ENCODE assay signal across 1 cellular context in genomic region chr6:27295301-27296079, GRCh38.
TF ChIP-seq lines count a peak whose summit lies in the region.

No MANE protein-coding gene starts in this region.

TF ChIP-seq in K562, 482 proteins besides CTCF, POLR2A, EP300 and RAD21 (continued from another document and continues in another):
- peak; percentile 52; the same call in 1 of the 2 replicates for TF ChIP-seq SIN3B (IDR thresholded peaks at IDR 0.05; ENCODE audit: low read depth)
- peak; percentile 44 for TF ChIP-seq PHF20 (IDR thresholded peaks at IDR 0.05; ENCODE audit: partially characterized antibody)
- no peak for TF ChIP-seq TCFL5 (CRISPR knock-in tag; conservative IDR thresholded peaks at IDR 0.05)
- TF ChIP-seq SAFB2 (IDR thresholded peaks at IDR 0.05; ENCODE audit: borderline replicate concordance, low read depth, low read length, severe bottlenecking), result no peak
- 0 out of 2 replicates have a peak, but pooled peaks have one; percentile 2 for TF ChIP-seq CHCHD3 (CRISPR knock-in tag; IDR thresholded peaks at IDR 0.05)
- TF ChIP-seq GTF2A2 (tag; IDR thresholded peaks at IDR 0.05), result no peak
- TF ChIP-seq HMG20A (CRISPR knock-in tag; conservative IDR thresholded peaks at IDR 0.05), result 0 out of 2 replicates have a peak, but pooled peaks have one; percentile 6
- peak; percentile 36; the same call in 1 of the 2 replicates for TF ChIP-seq RFX5 (IDR thresholded peaks at IDR 0.05; ENCODE audit: low read depth, low read length)
- TF ChIP-seq, protein P1, sequence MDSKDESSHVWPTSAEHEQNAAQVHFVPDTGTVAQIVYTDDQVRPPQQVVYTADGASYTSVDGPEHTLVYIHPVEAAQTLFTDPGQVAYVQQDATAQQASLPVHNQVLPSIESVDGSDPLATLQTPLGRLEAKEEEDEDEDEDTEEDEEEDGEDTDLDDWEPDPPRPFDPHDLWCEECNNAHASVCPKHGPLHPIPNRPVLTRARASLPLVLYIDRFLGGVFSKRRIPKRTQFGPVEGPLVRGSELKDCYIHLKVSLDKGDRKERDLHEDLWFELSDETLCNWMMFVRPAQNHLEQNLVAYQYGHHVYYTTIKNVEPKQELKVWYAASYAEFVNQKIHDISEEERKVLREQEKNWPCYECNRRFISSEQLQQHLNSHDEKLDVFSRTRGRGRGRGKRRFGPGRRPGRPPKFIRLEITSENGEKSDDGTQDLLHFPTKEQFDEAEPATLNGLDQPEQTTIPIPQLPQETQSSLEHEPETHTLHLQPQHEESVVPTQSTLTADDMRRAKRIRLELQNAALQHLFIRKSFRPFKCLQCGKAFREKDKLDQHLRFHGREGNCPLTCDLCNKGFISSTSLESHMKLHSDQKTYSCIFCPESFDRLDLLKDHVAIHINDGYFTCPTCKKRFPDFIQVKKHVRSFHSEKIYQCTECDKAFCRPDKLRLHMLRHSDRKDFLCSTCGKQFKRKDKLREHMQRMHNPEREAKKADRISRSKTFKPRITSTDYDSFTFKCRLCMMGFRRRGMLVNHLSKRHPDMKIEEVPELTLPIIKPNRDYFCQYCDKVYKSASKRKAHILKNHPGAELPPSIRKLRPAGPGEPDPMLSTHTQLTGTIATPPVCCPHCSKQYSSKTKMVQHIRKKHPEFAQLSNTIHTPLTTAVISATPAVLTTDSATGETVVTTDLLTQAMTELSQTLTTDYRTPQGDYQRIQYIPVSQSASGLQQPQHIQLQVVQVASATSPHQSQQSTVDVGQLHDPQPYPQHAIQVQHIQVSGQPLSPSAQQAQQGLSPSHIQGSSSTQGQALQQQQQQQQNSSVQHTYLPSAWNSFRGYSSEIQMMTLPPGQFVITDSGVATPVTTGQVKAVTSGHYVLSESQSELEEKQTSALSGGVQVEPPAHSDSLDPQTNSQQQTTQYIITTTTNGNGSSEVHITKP (IDR thresholded peaks at IDR 0.05; ENCODE audit: partially characterized antibody), result no peak
- no peak for TF ChIP-seq RERE (CRISPR knock-in tag; IDR thresholded peaks at IDR 0.05; ENCODE audit: borderline replicate concordance)
- TF ChIP-seq FOXJ3 (CRISPR knock-in tag; IDR thresholded peaks at IDR 0.05), result no peak
- TF ChIP-seq PHB2 (IDR thresholded peaks at IDR 0.05; ENCODE audit: low read depth), result 0 out of 2 replicates have a peak, but pooled peaks have one; percentile 8
- no peak for TF ChIP-seq USF1 (CRISPR knock-in tag; IDR thresholded peaks at IDR 0.05)
- no peak for TF ChIP-seq ATF1 (CRISPR knock-in tag; IDR thresholded peaks at IDR 0.05)
- peak; percentile 71 for TF ChIP-seq ATF1 (tag; IDR thresholded peaks at IDR 0.05)
- TF ChIP-seq CBX8 (IDR thresholded peaks at IDR 0.05; ENCODE audit: borderline replicate concordance, extremely low read depth, low read depth, low read length, poor library complexity, severe bottlenecking), result no peak
- TF ChIP-seq ZNF408 (CRISPR knock-in tag; IDR thresholded peaks at IDR 0.05; ENCODE audit: low read depth), result no peak
- TF ChIP-seq ATF7 (IDR thresholded peaks at IDR 0.05), result peak; percentile 64; the same call in 1 of the 2 replicates
- TF ChIP-seq, protein P2, sequence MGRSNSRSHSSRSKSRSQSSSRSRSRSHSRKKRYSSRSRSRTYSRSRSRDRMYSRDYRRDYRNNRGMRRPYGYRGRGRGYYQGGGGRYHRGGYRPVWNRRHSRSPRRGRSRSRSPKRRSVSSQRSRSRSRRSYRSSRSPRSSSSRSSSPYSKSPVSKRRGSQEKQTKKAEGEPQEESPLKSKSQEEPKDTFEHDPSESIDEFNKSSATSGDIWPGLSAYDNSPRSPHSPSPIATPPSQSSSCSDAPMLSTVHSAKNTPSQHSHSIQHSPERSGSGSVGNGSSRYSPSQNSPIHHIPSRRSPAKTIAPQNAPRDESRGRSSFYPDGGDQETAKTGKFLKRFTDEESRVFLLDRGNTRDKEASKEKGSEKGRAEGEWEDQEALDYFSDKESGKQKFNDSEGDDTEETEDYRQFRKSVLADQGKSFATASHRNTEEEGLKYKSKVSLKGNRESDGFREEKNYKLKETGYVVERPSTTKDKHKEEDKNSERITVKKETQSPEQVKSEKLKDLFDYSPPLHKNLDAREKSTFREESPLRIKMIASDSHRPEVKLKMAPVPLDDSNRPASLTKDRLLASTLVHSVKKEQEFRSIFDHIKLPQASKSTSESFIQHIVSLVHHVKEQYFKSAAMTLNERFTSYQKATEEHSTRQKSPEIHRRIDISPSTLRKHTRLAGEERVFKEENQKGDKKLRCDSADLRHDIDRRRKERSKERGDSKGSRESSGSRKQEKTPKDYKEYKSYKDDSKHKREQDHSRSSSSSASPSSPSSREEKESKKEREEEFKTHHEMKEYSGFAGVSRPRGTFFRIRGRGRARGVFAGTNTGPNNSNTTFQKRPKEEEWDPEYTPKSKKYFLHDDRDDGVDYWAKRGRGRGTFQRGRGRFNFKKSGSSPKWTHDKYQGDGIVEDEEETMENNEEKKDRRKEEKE (IDR thresholded peaks at IDR 0.05; ENCODE audit: borderline replicate concordance in 1 of 2, control insufficient read depth in 1 of 2, low read depth in 2 of 2, low read length in 1 of 2), result peak in 1 of 2 experiments; percentile 80; a peak in 1 of 4 replicates
- TF ChIP-seq FOS (IDR thresholded peaks at IDR 0.05; ENCODE audit: extremely low read depth, insufficient read length), result no peak
- TF ChIP-seq, protein P3, sequence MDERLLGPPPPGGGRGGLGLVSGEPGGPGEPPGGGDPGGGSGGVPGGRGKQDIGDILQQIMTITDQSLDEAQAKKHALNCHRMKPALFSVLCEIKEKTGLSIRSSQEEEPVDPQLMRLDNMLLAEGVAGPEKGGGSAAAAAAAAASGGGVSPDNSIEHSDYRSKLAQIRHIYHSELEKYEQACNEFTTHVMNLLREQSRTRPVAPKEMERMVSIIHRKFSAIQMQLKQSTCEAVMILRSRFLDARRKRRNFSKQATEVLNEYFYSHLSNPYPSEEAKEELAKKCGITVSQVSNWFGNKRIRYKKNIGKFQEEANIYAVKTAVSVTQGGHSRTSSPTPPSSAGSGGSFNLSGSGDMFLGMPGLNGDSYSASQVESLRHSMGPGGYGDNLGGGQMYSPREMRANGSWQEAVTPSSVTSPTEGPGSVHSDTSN (CRISPR knock-in tag; IDR thresholded peaks at IDR 0.05; ENCODE audit: low read depth), result no peak
- TF ChIP-seq, protein P3 (tag; conservative IDR thresholded peaks at IDR 0.05; ENCODE audit: low read depth), result 0 out of 2 replicates have a peak, but pooled peaks have one; percentile 17
- no peak for TF ChIP-seq ZNF436 (CRISPR knock-in tag; IDR thresholded peaks at IDR 0.05)
- TF ChIP-seq YY1 (IDR thresholded peaks at IDR 0.05; ENCODE audit: borderline replicate concordance in 1 of 3, control insufficient read depth in 1 of 3, extremely low read depth in 1 of 3, insufficient read depth in 3 of 3, insufficient read length in 1 of 3, insufficient replicate concordance in 2 of 3, low read depth in 1 of 3, low read length in 2 of 3), result peak in 1 of 3 experiments; percentile 29
- no peak for TF ChIP-seq ZNF134 (CRISPR knock-in tag; conservative IDR thresholded peaks at IDR 0.05)
- no peak for TF ChIP-seq ZBTB26 (CRISPR knock-in tag; IDR thresholded peaks at IDR 0.05)
- peak; percentile 62 for TF ChIP-seq CTBP1 (IDR thresholded peaks at IDR 0.05; ENCODE audit: borderline replicate concordance)
- peak; percentile 40; the same call in 1 of the 2 replicates for TF ChIP-seq CREM (IDR thresholded peaks at IDR 0.05; ENCODE audit: low read depth)
- 0 out of 2 replicates have a peak, but pooled peaks have one; percentile 7 for TF ChIP-seq ZC3H8 (IDR thresholded peaks at IDR 0.05)
- TF ChIP-seq, protein P4, sequence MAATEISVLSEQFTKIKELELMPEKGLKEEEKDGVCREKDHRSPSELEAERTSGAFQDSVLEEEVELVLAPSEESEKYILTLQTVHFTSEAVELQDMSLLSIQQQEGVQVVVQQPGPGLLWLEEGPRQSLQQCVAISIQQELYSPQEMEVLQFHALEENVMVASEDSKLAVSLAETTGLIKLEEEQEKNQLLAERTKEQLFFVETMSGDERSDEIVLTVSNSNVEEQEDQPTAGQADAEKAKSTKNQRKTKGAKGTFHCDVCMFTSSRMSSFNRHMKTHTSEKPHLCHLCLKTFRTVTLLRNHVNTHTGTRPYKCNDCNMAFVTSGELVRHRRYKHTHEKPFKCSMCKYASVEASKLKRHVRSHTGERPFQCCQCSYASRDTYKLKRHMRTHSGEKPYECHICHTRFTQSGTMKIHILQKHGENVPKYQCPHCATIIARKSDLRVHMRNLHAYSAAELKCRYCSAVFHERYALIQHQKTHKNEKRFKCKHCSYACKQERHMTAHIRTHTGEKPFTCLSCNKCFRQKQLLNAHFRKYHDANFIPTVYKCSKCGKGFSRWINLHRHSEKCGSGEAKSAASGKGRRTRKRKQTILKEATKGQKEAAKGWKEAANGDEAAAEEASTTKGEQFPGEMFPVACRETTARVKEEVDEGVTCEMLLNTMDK (IDR thresholded peaks at IDR 0.05; ENCODE audit: borderline replicate concordance, insufficient read depth, low read depth, low read length, poor library complexity, severe bottlenecking), result peak; percentile 48
- peak; percentile 23; the same call in 1 of the 2 replicates for TF ChIP-seq ZNF197 (CRISPR knock-in tag; IDR thresholded peaks at IDR 0.05; ENCODE audit: low read depth)
- TF ChIP-seq, protein P5, sequence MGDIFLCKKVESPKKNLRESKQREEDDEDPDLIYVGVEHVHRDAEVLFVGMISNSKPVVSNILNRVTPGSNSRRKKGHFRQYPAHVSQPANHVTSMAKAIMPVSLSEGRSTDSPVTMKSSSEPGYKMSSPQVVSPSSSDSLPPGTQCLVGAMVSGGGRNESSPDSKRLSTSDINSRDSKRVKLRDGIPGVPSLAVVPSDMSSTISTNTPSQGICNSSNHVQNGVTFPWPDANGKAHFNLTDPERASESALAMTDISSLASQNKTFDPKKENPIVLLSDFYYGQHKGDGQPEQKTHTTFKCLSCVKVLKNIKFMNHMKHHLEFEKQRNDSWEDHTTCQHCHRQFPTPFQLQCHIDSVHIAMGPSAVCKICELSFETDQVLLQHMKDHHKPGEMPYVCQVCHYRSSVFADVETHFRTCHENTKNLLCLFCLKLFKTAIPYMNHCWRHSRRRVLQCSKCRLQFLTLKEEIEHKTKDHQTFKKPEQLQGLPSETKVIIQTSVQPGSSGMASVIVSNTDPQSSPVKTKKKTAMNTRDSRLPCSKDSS (IDR thresholded peaks at IDR 0.05; ENCODE audit: low read depth, partially characterized antibody), result no peak
- TF ChIP-seq NR2C1 (IDR thresholded peaks at IDR 0.05), result peak; percentile 38; the same call in 1 of the 2 replicates
- no peak; the same call in 1 of the 2 replicates for TF ChIP-seq NR2C1 (tag; IDR thresholded peaks at IDR 0.05)
- TF ChIP-seq ETV6 (IDR thresholded peaks at IDR 0.05; ENCODE audit: borderline replicate concordance in 1 of 2, low read depth in 2 of 2, low read length in 1 of 2), result no peak
- no peak for TF ChIP-seq ETV6 (CRISPR knock-in tag; IDR thresholded peaks at IDR 0.05; ENCODE audit: borderline replicate concordance)
- peak; percentile 67 for TF ChIP-seq ETV1 (tag; conservative IDR thresholded peaks at IDR 0.05; ENCODE audit: low read depth)
- no peak for TF ChIP-seq NFE2L1 (tag; IDR thresholded peaks at IDR 0.05; ENCODE audit: borderline replicate concordance, low read depth)
- peak; percentile 82; the same call in 1 of the 2 replicates for TF ChIP-seq RB1 (IDR thresholded peaks at IDR 0.05; ENCODE audit: low read depth)
